In genomic region chr6:69489970-69490369, GRCh38 we compare ENCODE assay signal across 15 cellular contexts.
"Had no signal": no experiment of that assay in that cellular context is flagged by ENCODE, and none has a peak within 500 bp of the region (broad histone marks: within the 10 kb centered on the region; RNA-seq: fewer than 3 reads in every experiment).

No MANE protein-coding gene starts in this region.

- FAIRE-seq: keratinocyte had no signal

- H3K9me3 ChIP-seq: colonic mucosa had no signal

- H3K27ac ChIP-seq: adrenal gland, colonic mucosa, epithelial cell of prostate, gastroesophageal sphincter, left ventricle myocardium inferior, upper lobe of left lung had no signal

- H3K27me3 ChIP-seq: adrenal gland, colonic mucosa, gastroesophageal sphincter, upper lobe of left lung had no signal

- DNase-seq: activated naive CD4-positive, alpha-beta T cell treated with anti-CD3 and anti-CD28 coated beads, Interleukin-2, amount 50 U/mL, for 16 hours; activated T-cell treated with anti-CD3 and anti-CD28 coated beads, Interleukin-2, amount 50 U/mL, for 1 hour; adrenal gland; caudate nucleus; colonic mucosa; effector CD4-positive, alpha-beta T cell; left ventricle myocardium inferior; nucleus accumbens; right cardiac atrium; upper lobe of left lung had no signal

- H3K4me1 ChIP-seq: adrenal gland, colonic mucosa, gastroesophageal sphincter, left ventricle myocardium inferior, upper lobe of left lung had no signal

- H3K36me3 ChIP-seq: adrenal gland, colonic mucosa, gastroesophageal sphincter, left ventricle myocardium inferior, upper lobe of left lung had no signal

- ATAC-seq: activated CD4-positive, CD25-positive, alpha-beta regulatory T cell treated with anti-CD3 and anti-CD28 coated beads, Interleukin-2, amount 50 U/mL, for 24 hours; gastroesophageal sphincter; natural killer cell treated with Interleukin-12 subunit alpha and Interleukin-12 subunit beta and Interleukin-15 and Interleukin-18, amount 100 ng/mL, for 72 hours; right cardiac atrium had no signal

- H3K4me3 ChIP-seq: adrenal gland, colonic mucosa, gastroesophageal sphincter, left ventricle myocardium inferior, upper lobe of left lung had no signal
